In genomic region chr1:33159577-33159976, GRCh38 we compare ENCODE assay signal across 26 cellular contexts.
"Had no signal": no experiment of that assay in that cellular context is flagged by ENCODE, and none has a peak within 500 bp of the region (broad histone marks: within the 10 kb centered on the region; RNA-seq: fewer than 3 reads in every experiment).

No MANE protein-coding gene starts in this region.

- H3K4me3 ChIP-seq: left lung, lung, mucosa of descending colon, ovary, right atrium auricular region, skin epidermis, tibial nerve, uterus had no signal

- H3K36me3 Mint-ChIP-seq: natural killer cell treated with Interleukin-12 subunit alpha and Interleukin-12 subunit beta and Interleukin-15 and Interleukin-18, amount 100 ng/mL, for 72 hours had no signal

- H3K9me3 Mint-ChIP-seq: natural killer cell treated with Interleukin-12 subunit alpha and Interleukin-12 subunit beta and Interleukin-15 and Interleukin-18, amount 100 ng/mL, for 72 hours; neural crest cell; stimulated activated naive CD8-positive, alpha-beta T cell treated with anti-CD3 and anti-CD28 coated beads, Interleukin-15, Interleukin-2, amounts not matched to agents 100 ng/mL and 50 ng/mL, for 24 hours; type B pancreatic cell had no signal

- H3K4me3 Mint-ChIP-seq: naive thymus-derived CD4-positive, alpha-beta T cell; natural killer cell treated with Interleukin-12 subunit alpha and Interleukin-12 subunit beta and Interleukin-15 and Interleukin-18, amount 100 ng/mL, for 72 hours; stimulated activated naive CD8-positive, alpha-beta T cell treated with anti-CD3 and anti-CD28 coated beads, Interleukin-15, Interleukin-2, amounts not matched to agents 100 ng/mL and 50 ng/mL, for 24 hours; type B pancreatic cell had no signal

- ATAC-seq: left colon; left lung; mucosa of descending colon; naive thymus-derived CD4-positive, alpha-beta T cell; natural killer cell treated with Interleukin-12 subunit alpha and Interleukin-12 subunit beta and Interleukin-15 and Interleukin-18, amount 100 ng/mL, for 72 hours; sciatic nerve had no signal

- DNase-seq: head of caudate nucleus; hippocampal formation; kidney glomerular epithelial cell; left colon; left lung; midbrain; mucosa of descending colon; naive thymus-derived CD4-positive, alpha-beta T cell; ovary; stimulated activated CD4-positive, alpha-beta T cell treated with anti-CD3 and anti-CD28 coated beads, Interleukin-12 subunit alpha, Interleukin-12 subunit beta, amount 100 ng/mL, for 4 hours; stimulated activated CD4-positive, alpha-beta T cell treated with anti-CD3 and anti-CD28 coated beads, Interleukin-15, amount 100 ng/mL, for 24 hours; stimulated activated CD4-positive, alpha-beta T cell treated with anti-CD3 and anti-CD28 coated beads, Interleukin-2, amount 100 ng/mL, for 24 hours; stimulated activated CD4-positive, alpha-beta T cell treated with anti-CD3 and anti-CD28 coated beads, Interleukin-4, amount 100 ng/mL, for 1 hour; stimulated activated naive CD4-positive, alpha-beta T cell; uterus had no signal

- H3K27ac ChIP-seq: left lung, ovary, right atrium auricular region, skin epidermis, tibial nerve, uterus had no signal

- FAIRE-seq: keratinocyte had no signal

- H3K27ac Mint-ChIP-seq: naive thymus-derived CD4-positive, alpha-beta T cell; natural killer cell treated with Interleukin-12 subunit alpha and Interleukin-12 subunit beta and Interleukin-15 and Interleukin-18, amount 100 ng/mL, for 72 hours; progenitor cell of endocrine pancreas; stimulated activated naive CD8-positive, alpha-beta T cell treated with anti-CD3 and anti-CD28 coated beads, Interleukin-15, Interleukin-2, amounts not matched to agents 100 ng/mL and 50 ng/mL, for 24 hours; type B pancreatic cell had no signal

- H3K27me3 Mint-ChIP-seq: naive thymus-derived CD4-positive, alpha-beta T cell; natural killer cell treated with Interleukin-12 subunit alpha and Interleukin-12 subunit beta and Interleukin-15 and Interleukin-18, amount 100 ng/mL, for 72 hours; stimulated activated naive CD8-positive, alpha-beta T cell treated with anti-CD3 and anti-CD28 coated beads, Interleukin-15, Interleukin-2, amounts not matched to agents 100 ng/mL and 50 ng/mL, for 24 hours; type B pancreatic cell had no signal

- H3K36me3 ChIP-seq: ovary, uterus had no signal

- H3K9me3 ChIP-seq: left lung, mucosa of descending colon, ovary, right atrium auricular region, tibial nerve, uterus had no signal

- H3K27me3 ChIP-seq: left lung, ovary, right atrium auricular region, tibial nerve, uterus had no signal
